25 cellular contexts compared by ENCODE assay signal in the genomic region with DNA sequence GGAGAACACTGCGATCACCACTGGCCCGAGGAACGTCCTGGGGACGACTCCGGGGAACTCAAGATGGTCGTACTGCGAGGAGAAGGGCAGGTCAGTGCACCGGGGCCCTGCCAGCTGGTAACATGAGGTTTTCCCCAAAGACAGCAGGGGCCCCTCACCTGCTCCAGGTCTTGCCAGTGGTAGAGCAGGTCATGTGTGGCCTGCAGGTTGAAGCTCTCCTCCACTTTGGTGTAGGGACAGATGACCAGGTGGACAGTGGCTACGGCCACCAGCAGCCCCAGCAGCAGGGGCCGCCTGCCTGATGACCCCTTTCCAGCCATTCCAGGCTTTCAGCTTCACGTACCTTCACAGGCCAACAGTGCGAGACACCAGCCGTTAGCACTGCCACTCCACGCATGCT.
"Had no signal": no experiment of that assay in that cellular context is flagged by ENCODE, and none has a peak within 500 bp of the region (broad histone marks: within the 10 kb centered on the region; RNA-seq: fewer than 3 reads in every experiment).

No MANE protein-coding gene starts in this region.

- H3K9me3 Mint-ChIP-seq: immature natural killer cell; memory B cell; mesothelial cell of epicardium; naive B cell; stimulated activated naive B cell treated with anti-CD40 and anti-IgM and Interleukin-4, amounts not matched to agents 10 μg/mL and 1 μg/mL and 100 μg/mL, for 72 hours; stimulated activated naive CD8-positive, alpha-beta T cell treated with anti-CD3 and anti-CD28 coated beads, Interleukin-15, Interleukin-2, amounts not matched to agents 100 ng/mL and 50 ng/mL, for 24 hours had no signal

- DNase-seq: cerebellar nuclear complex; cortex of kidney; dorsolateral prefrontal cortex; effector CD4-positive, alpha-beta T cell; hypothalamus; immature natural killer cell; islet precursor cell; left ventricle myocardium superior; naive B cell; stimulated activated CD4-positive, alpha-beta T cell treated with anti-CD3 and anti-CD28 coated beads, Interleukin-15, amount 100 ng/mL, for 24 hours; stimulated activated CD4-positive, alpha-beta T cell treated with anti-CD3 and anti-CD28 coated beads, Interleukin-2, amount 100 ng/mL, for 48 hours; stimulated activated naive B cell treated with anti-CD40 and anti-IgM and Interleukin-4, amounts not matched to agents 10 μg/mL and 1 μg/mL and 100 μg/mL, for 72 hours; upper lobe of right lung; uterus had no signal

- H3K27me3 ChIP-seq: dorsolateral prefrontal cortex, neutrophil, tibial nerve, upper lobe of right lung, uterus had no signal

- H3K4me3 ChIP-seq: dorsolateral prefrontal cortex, lung, mucosa of descending colon, prostate gland, skin epidermis, thoracic aorta, tibial nerve, upper lobe of right lung, uterus had no signal

- H3K36me3 ChIP-seq: prostate gland, uterus had no signal

- H3K4me1 ChIP-seq: prostate gland had no signal

- H3K27me3 Mint-ChIP-seq: memory B cell; naive B cell; stimulated activated naive B cell treated with anti-CD40 and anti-IgM and Interleukin-4, amounts not matched to agents 10 μg/mL and 1 μg/mL and 100 μg/mL, for 72 hours; stimulated activated naive CD8-positive, alpha-beta T cell treated with anti-CD3 and anti-CD28 coated beads, Interleukin-15, Interleukin-2, amounts not matched to agents 100 ng/mL and 50 ng/mL, for 24 hours had no signal

- ATAC-seq: left ventricle myocardium superior; mucosa of descending colon; right cardiac atrium; stimulated activated naive B cell treated with anti-CD40 and anti-IgM and Interleukin-4, amounts not matched to agents 10 μg/mL and 1 μg/mL and 100 μg/mL, for 72 hours; upper lobe of right lung had no signal

- H3K27ac ChIP-seq: dorsolateral prefrontal cortex, neutrophil, prostate gland, skin epidermis, thoracic aorta, tibial nerve, upper lobe of right lung, uterus had no signal

- H3K36me3 Mint-ChIP-seq: immature natural killer cell, memory B cell, naive B cell had no signal

- H3K4me3 Mint-ChIP-seq: immature natural killer cell; memory B cell; mesothelial cell of epicardium; stimulated activated naive B cell treated with anti-CD40 and anti-IgM and Interleukin-4, amounts not matched to agents 10 μg/mL and 1 μg/mL and 100 μg/mL, for 72 hours; stimulated activated naive CD8-positive, alpha-beta T cell treated with anti-CD3 and anti-CD28 coated beads, Interleukin-15, Interleukin-2, amounts not matched to agents 100 ng/mL and 50 ng/mL, for 24 hours had no signal

- H3K27ac Mint-ChIP-seq: immature natural killer cell; memory B cell; mesothelial cell of epicardium; stimulated activated naive B cell treated with anti-CD40 and anti-IgM and Interleukin-4, amounts not matched to agents 10 μg/mL and 1 μg/mL and 100 μg/mL, for 72 hours; stimulated activated naive CD8-positive, alpha-beta T cell treated with anti-CD3 and anti-CD28 coated beads, Interleukin-15, Interleukin-2, amounts not matched to agents 100 ng/mL and 50 ng/mL, for 24 hours had no signal

- H3K4me1 Mint-ChIP-seq: memory B cell, mesothelial cell of epicardium had no signal

- H3K9me3 ChIP-seq: mucosa of descending colon, neutrophil, prostate gland, thoracic aorta, tibial nerve, upper lobe of right lung, uterus had no signal
